ENCODE assay signal across 9 cellular contexts in the genomic region with DNA sequence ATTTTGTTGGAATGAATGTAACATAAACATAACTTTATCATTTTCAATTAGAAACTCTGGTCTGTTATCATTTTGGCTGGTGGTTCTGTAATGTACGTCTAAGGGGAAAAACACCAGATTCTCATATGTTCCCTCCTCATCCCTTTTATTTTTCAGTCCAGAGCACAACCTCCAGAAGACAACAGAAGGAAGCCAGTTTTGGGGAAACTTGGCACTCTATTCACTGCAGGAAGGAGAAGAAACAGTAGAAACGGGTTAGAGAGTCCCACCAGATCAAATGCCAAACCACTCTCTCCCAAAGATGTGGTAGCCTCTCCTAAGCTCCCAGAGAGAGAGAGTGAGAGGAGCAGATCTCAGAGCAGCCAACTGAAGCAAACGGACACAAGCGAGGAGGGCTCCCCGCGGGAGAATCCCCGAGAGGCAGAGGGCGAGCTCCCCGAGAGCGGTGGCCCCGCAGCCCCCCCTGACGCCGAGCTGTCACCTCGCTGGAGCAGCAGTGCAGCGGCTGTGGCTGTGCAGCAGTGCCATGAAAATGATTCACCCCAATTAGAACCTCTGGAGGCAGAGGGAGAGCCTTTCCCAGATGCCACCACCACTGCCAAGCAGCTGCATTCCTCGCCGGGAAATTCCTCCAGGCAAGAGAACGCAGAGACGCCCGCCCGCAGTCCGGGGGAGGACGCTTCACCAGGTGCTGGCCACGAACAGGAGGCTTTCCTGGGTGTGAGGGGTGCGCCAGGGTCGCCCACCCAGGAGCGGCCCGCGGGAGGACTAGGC.
DNase-seq lines count a peak whose midpoint lies in the region; ATAC-seq and TF ChIP-seq lines count a peak whose summit lies in the region.
"Had no signal": no experiment of that assay in that cellular context is flagged by ENCODE, and none has a peak within 500 bp of the region (broad histone marks: within the 10 kb centered on the region; RNA-seq: fewer than 3 reads in every experiment).

No MANE protein-coding gene starts in this region.

- peak; percentile 14 for ATAC-seq in left colon

- peak overlapping the region; percentile 76 for H3K9ac ChIP-seq in GM23248
- H3K9ac ChIP-seq in SK-N-SH = peak overlapping the region; percentile 86

- H3K36me3 ChIP-seq in GM23248 (ENCODE audit: low read depth) (no peaks in the 10 kb centered on the region), SK-N-SH (replicated peaks in 1 of 2; ENCODE audit: control insufficient read depth in 1 of 2, insufficient read depth in 2 of 2, low read length in 1 of 2) (no peaks in the 10 kb centered on the region)

- H2AFZ ChIP-seq in GM23248 = peak overlapping the region; percentile 86
- peak overlapping the region; percentile 63; the same call in 1 of the 2 replicates for H2AFZ ChIP-seq in SK-N-SH (ENCODE audit: low read depth)

- H3K4me3 ChIP-seq in GM23248 (peak overlapping the region; percentile 75), SK-N-SH (ENCODE audit: low read depth in 2 of 2, low read length in 1 of 2) (peak overlapping the region; percentile 71 to 83)
- H3K4me3 ChIP-seq: K562 had no signal

- CTCF ChIA-PET in SK-N-SH (lab: Yijun Ruan, JAX) = interaction anchor here (1.0 to 2.2 kb wide), 3 partner anchors 11 to 468 kb away, joined by 3 to 6 read pairs (median 3); no protein-coding TSS in a partner anchor

- POLR2A ChIA-PET in SK-N-SH (lab: Yijun Ruan, JAX) = interaction anchor here (0.6 kb wide), 1 partner anchor 312 kb away, joined by 3 read pairs; no protein-coding TSS in a partner anchor

- no peaks in the 10 kb centered on the region for H3K9me3 ChIP-seq in GM23248 (ENCODE audit: low read depth)
- no peaks in the 10 kb centered on the region for H3K9me3 ChIP-seq in SK-N-SH

- H3F3A ChIP-seq in GM23248 (ENCODE audit: insufficient read depth) (peaks cover 17% of the 10 kb centered on the region), SK-N-SH (replicated peaks; ENCODE audit: insufficient read depth) (peaks cover 27% of the 10 kb centered on the region)

- H3K79me2 ChIP-seq in GM23248 (ENCODE audit: insufficient read depth) = peaks cover 16% of the 10 kb centered on the region
- peaks cover 47% of the 10 kb centered on the region for H3K79me2 ChIP-seq in SK-N-SH (ENCODE audit: insufficient read depth)

- no peaks in the 10 kb centered on the region for H4K20me1 ChIP-seq in GM23248 (ENCODE audit: insufficient read depth)
- H4K20me1 ChIP-seq in SK-N-SH (ENCODE audit: insufficient read depth) = no peaks in the 10 kb centered on the region

- H3K4me1 ChIP-seq in GM23248 (ENCODE audit: insufficient read depth) = peaks cover 17% of the 10 kb centered on the region
- peaks cover 0 to 17% of the 10 kb centered on the region in 2 experiments; a peak in 3 of 4 replicates for H3K4me1 ChIP-seq in SK-N-SH (ENCODE audit: control insufficient read depth in 1 of 2, insufficient read depth in 2 of 2, low read depth in 1 of 2, low read length in 1 of 2)

- peaks cover 0 to 2% of the 10 kb centered on the region in 2 donors for H3K36me3 Mint-ChIP-seq in CD14-positive monocyte

- no peaks in the 10 kb centered on the region for H3K9me3 Mint-ChIP-seq in CD14-positive monocyte

- H3K9me2 ChIP-seq in GM23248 (ENCODE audit: insufficient read depth) (no peaks in the 10 kb centered on the region), SK-N-SH (no peaks in the 10 kb centered on the region)

- peak overlapping the region; percentile 42 to 91 (median 88) for H3K27ac Mint-ChIP-seq in CD14-positive monocyte

- TF ChIP-seq EP300 in SK-N-SH (IDR thresholded peaks at IDR 0.05; ENCODE audit: borderline replicate concordance in 1 of 2, low read depth in 1 of 2, low read length in 1 of 2) = no peak

- no peak for TF ChIP-seq CTCF in CD14-positive monocyte (IDR thresholded peaks at IDR 0.05)
- TF ChIP-seq CTCF in SK-N-SH (IDR thresholded peaks at IDR 0.05) = no peak

- DNase-seq in CD14-positive monocyte (ENCODE audit: low spot score) (no peak), GM23248 (peak; percentile 83), SK-N-SH (peak; percentile 60), left colon (peak; percentile 44 to 65), NCI-H2081 (lab: John Stamatoyannopoulos, UW) (no peak), SHP77 treated with DMSO at 0.1 percent for 48 hours (lab: John Stamatoyannopoulos, UW) (no peak)
- peak; percentile 24 for DNase-seq in central memory CD4-positive, alpha-beta T cell
- DNase-seq in stimulated activated naive CD4-positive, alpha-beta T cell (lab: John Stamatoyannopoulos, UW) = peak in 5 of 6 experiments; percentile 20 to 49 (median 34)

- H3K27me3 ChIP-seq in GM23248 (replicated peaks; ENCODE audit: insufficient read depth) (no peaks in the 10 kb centered on the region), SK-N-SH (ENCODE audit: insufficient read depth) (no peaks in the 10 kb centered on the region)

- H3K4me2 ChIP-seq in GM23248 (ENCODE audit: unreplicated experiment) (peak overlapping the region; percentile 78), SK-N-SH (peak overlapping the region; percentile 95)

- in situ Hi-C loops in GM23248 (cut with MboI) = no loop called here

- TF ChIP-seq RAD21 in SK-N-SH (IDR thresholded peaks at IDR 0.05; ENCODE audit: low read length) = no peak

- no peaks in the 10 kb centered on the region for H3K27me3 Mint-ChIP-seq in CD14-positive monocyte (ENCODE audit: low read depth in 3 of 3)

- WGBS in GM23248 (ENCODE audit: low coverage in 1 of 2, low lambda C conversion rate in 2 of 2, missing lambda C conversion rate in 2 of 2), 2 experiments = 1% methylated on average over 28 to 29 of the region's 29 CpGs
- WGBS in SK-N-SH (ENCODE audit: low lambda C conversion rate) = under 1% methylated on average over 14 of the region's 29 CpGs

- H3K4me1 Mint-ChIP-seq in CD14-positive monocyte = peaks cover 60% of the 10 kb centered on the region

- peak overlapping the region; percentile 93 to 98 for H3K4me3 Mint-ChIP-seq in CD14-positive monocyte

- intact Hi-C loops in CD14-positive monocyte (cut with micrococcal nuclease) (loop anchor here (2.0 to 10.0 kb wide), 3 partner anchors 36 to 637 kb away; no protein-coding TSS in a partner anchor), left colon (cut with DNase I, micrococcal nuclease) (no loop called here)

- H3K27ac ChIP-seq in GM23248 (no peak overlapping the region), SK-N-SH (ENCODE audit: low read depth in 2 of 2, low read length in 1 of 2) (peak overlapping the region; percentile 11 to 89; a peak in 3 of 4 replicates)

TF ChIP-seq in SK-N-SH, 30 proteins besides CTCF, POLR2A, EP300 and RAD21:
- TF ChIP-seq, protein P1, sequence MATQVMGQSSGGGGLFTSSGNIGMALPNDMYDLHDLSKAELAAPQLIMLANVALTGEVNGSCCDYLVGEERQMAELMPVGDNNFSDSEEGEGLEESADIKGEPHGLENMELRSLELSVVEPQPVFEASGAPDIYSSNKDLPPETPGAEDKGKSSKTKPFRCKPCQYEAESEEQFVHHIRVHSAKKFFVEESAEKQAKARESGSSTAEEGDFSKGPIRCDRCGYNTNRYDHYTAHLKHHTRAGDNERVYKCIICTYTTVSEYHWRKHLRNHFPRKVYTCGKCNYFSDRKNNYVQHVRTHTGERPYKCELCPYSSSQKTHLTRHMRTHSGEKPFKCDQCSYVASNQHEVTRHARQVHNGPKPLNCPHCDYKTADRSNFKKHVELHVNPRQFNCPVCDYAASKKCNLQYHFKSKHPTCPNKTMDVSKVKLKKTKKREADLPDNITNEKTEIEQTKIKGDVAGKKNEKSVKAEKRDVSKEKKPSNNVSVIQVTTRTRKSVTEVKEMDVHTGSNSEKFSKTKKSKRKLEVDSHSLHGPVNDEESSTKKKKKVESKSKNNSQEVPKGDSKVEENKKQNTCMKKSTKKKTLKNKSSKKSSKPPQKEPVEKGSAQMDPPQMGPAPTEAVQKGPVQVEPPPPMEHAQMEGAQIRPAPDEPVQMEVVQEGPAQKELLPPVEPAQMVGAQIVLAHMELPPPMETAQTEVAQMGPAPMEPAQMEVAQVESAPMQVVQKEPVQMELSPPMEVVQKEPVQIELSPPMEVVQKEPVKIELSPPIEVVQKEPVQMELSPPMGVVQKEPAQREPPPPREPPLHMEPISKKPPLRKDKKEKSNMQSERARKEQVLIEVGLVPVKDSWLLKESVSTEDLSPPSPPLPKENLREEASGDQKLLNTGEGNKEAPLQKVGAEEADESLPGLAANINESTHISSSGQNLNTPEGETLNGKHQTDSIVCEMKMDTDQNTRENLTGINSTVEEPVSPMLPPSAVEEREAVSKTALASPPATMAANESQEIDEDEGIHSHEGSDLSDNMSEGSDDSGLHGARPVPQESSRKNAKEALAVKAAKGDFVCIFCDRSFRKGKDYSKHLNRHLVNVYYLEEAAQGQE (IDR thresholded peaks at IDR 0.05; ENCODE audit: low read depth, low read length) = no peak
- TF ChIP-seq TEAD4 (IDR thresholded peaks at IDR 0.05; ENCODE audit: borderline replicate concordance, insufficient read depth) = 0 out of 2 replicates have a peak, but pooled peaks have one; percentile 21
- TF ChIP-seq, protein P2, sequence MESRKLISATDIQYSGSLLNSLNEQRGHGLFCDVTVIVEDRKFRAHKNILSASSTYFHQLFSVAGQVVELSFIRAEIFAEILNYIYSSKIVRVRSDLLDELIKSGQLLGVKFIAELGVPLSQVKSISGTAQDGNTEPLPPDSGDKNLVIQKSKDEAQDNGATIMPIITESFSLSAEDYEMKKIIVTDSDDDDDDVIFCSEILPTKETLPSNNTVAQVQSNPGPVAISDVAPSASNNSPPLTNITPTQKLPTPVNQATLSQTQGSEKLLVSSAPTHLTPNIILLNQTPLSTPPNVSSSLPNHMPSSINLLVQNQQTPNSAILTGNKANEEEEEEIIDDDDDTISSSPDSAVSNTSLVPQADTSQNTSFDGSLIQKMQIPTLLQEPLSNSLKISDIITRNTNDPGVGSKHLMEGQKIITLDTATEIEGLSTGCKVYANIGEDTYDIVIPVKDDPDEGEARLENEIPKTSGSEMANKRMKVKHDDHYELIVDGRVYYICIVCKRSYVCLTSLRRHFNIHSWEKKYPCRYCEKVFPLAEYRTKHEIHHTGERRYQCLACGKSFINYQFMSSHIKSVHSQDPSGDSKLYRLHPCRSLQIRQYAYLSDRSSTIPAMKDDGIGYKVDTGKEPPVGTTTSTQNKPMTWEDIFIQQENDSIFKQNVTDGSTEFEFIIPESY (IDR thresholded peaks at IDR 0.05; ENCODE audit: borderline replicate concordance, low read depth) = no peak
- TF ChIP-seq POLR2AphosphoS5 (IDR thresholded peaks at IDR 0.05; ENCODE audit: low read depth, low read length) = 0 out of 2 replicates have a peak, but pooled peaks have one; percentile 2
- peak; percentile 23; the same call in 1 of the 2 replicates for TF ChIP-seq NFIC (IDR thresholded peaks at IDR 0.05; ENCODE audit: borderline replicate concordance)
- 0 out of 2 replicates have a peak, but pooled peaks have one; percentile 33 for TF ChIP-seq TCF12 (IDR thresholded peaks at IDR 0.05)

Comparison
In these comparisons a context has a peak if more than half of its experiments do, and no peak if none do; other contexts are left out.
1. DNase-seq: peak in GM23248 (single experiment), SK-N-SH (single experiment), central memory CD4-positive, alpha-beta T cell (single experiment), left colon (2 of 2) and stimulated activated naive CD4-positive, alpha-beta T cell (5 of 6); none in CD14-positive monocyte (single experiment), NCI-H2081 (0 of 2) and SHP77 treated with DMSO at 0.1 percent for 48 hours (single experiment).
2. intact Hi-C loops: an anchor here in CD14-positive monocyte (2.0 to 10.0 kb wide); none called in left colon.